ENCODE assay signal across 8 cellular contexts in genomic region chr11:134069426-134069921, GRCh38. TPM values are rescaled to one million over a fixed set of nuclear protein-coding genes. Genes with fewer than 3 reads are reported as not detected.
DNase-seq lines count a peak whose midpoint lies in the region; ATAC-seq and TF ChIP-seq lines count a peak whose summit lies in the region.

No MANE protein-coding gene starts in this region.

- H2BK5ac ChIP-seq in mesendoderm (ENCODE audit: low read length): no peak overlapping the region

- no peak for ATAC-seq in CD4-positive, alpha-beta T cell (ENCODE audit: poor library complexity)
- ATAC-seq in upper lobe of right lung (peak; percentile 57), HG03565 (IDR thresholded peaks at IDR 0.05; ENCODE audit: unreplicated experiment) (no peak), GM21786 (IDR thresholded peaks at IDR 0.05; ENCODE audit: unreplicated experiment) (no peak)

- H3K4me2 ChIP-seq in mesendoderm (ENCODE audit: low read length): peak overlapping the region; percentile 74

- no peak overlapping the region for H2AK5ac ChIP-seq in mesendoderm (ENCODE audit: low read length)

- no peak overlapping the region for H3K23ac ChIP-seq in mesendoderm (ENCODE audit: low read length)

- H3K9ac ChIP-seq in mesendoderm (ENCODE audit: low read length): peak overlapping the region; percentile 90

- H3K27me3 Mint-ChIP-seq in CD4-positive, alpha-beta T cell: no peaks in the 10 kb centered on the region

- peak overlapping the region; percentile 75 for H3K4me3 Mint-ChIP-seq in CD4-positive, alpha-beta T cell

- no peaks in the 10 kb centered on the region for H3K36me3 ChIP-seq in mesendoderm (ENCODE audit: control insufficient read depth, insufficient read depth, low read length)
- H3K36me3 ChIP-seq in upper lobe of right lung: no peaks in the 10 kb centered on the region

- peaks cover 1% of the 10 kb centered on the region for H3K79me1 ChIP-seq in mesendoderm (ENCODE audit: low read length)

- H3K18ac ChIP-seq in mesendoderm (ENCODE audit: low read length): peak overlapping the region; percentile 16

- intact Hi-C loops in CD4-positive, alpha-beta T cell (cut with DNase I, micrococcal nuclease): loop anchor here in 1 of 2 experiments (10.0 kb wide), 1 partner anchor 185 kb away; the partner anchor contains the start of genes ACAD8 and THYN1
- intact Hi-C loops in upper lobe of right lung (cut with DNase I): no loop called here

- no CpG with 5 or more reads among the region's 36 CpGs for WGBS in mesendoderm (ENCODE audit: extremely low coverage, insufficient coverage, low lambda C conversion rate)

- peaks cover 20% of the 10 kb centered on the region for H3K4me1 Mint-ChIP-seq in CD4-positive, alpha-beta T cell (ENCODE audit: low read depth)

- H3K27ac Mint-ChIP-seq in CD4-positive, alpha-beta T cell: peak overlapping the region; percentile 65

- no peak overlapping the region for H4K5ac ChIP-seq in mesendoderm (ENCODE audit: low read length)

- H2BK15ac ChIP-seq in mesendoderm (replicated peaks; ENCODE audit: low read depth): no peak overlapping the region

- no peak overlapping the region for H2BK120ac ChIP-seq in mesendoderm (ENCODE audit: low read depth, low read length)

- H3K4ac ChIP-seq in mesendoderm (ENCODE audit: low read depth, low read length): no peak overlapping the region

- H3K56ac ChIP-seq in mesendoderm (ENCODE audit: low read length): peak overlapping the region; percentile 98

- no peaks in the 10 kb centered on the region for H3K4me1 ChIP-seq in mesendoderm (ENCODE audit: control insufficient read depth, low read depth, low read length)
- H3K4me1 ChIP-seq in upper lobe of right lung: peaks cover 4% of the 10 kb centered on the region

- H3K36me3 Mint-ChIP-seq in CD4-positive, alpha-beta T cell (ENCODE audit: low read depth): no peaks in the 10 kb centered on the region

- no peak for DNase-seq in CD4-positive, alpha-beta T cell
- peak; percentile 17 for DNase-seq in NCI-H1092 (lab: John Stamatoyannopoulos, UW)
- peak; percentile 43 for DNase-seq in dermis blood vessel endothelial cell
- peak; percentile 64 for DNase-seq in mesendoderm
- no peak for DNase-seq in upper lobe of right lung
- DNase-seq in DMS153 (lab: John Stamatoyannopoulos, UW): no peak

- no peaks in the 10 kb centered on the region for H3K9me3 Mint-ChIP-seq in CD4-positive, alpha-beta T cell

- CTCF ChIA-PET in CD4-positive, alpha-beta T cell (lab: Charles Lee): interaction anchor here (0.7 to 2.1 kb wide), 3 partner anchors 19 to 122 kb away, joined by 3 to 8 read pairs (median 5); no protein-coding TSS in a partner anchor

- no peaks in the 10 kb centered on the region for H3K9me3 ChIP-seq in CD4-positive, alpha-beta T cell (ENCODE audit: control insufficient read depth, low read length)
- no peaks in the 10 kb centered on the region for H3K9me3 ChIP-seq in upper lobe of right lung

- H4K8ac ChIP-seq in mesendoderm (ENCODE audit: low read depth, low read length): no peak overlapping the region

- TF ChIP-seq CTCF in CD4-positive, alpha-beta T cell (IDR thresholded peaks at IDR 0.05): no peak
- TF ChIP-seq CTCF in upper lobe of right lung (IDR thresholded peaks at IDR 0.05): no peak

- no peaks in the 10 kb centered on the region for H3K27me3 ChIP-seq in CD4-positive, alpha-beta T cell (ENCODE audit: control insufficient read depth, insufficient read depth, low read length)
- H3K27me3 ChIP-seq in mesendoderm (ENCODE audit: insufficient read depth, low read length, poor library complexity): no peaks in the 10 kb centered on the region
- H3K27me3 ChIP-seq in upper lobe of right lung: peaks cover 12% of the 10 kb centered on the region

- H3K4me3 ChIP-seq in mesendoderm (ENCODE audit: low read length) (peak overlapping the region; percentile 96), upper lobe of right lung (peak overlapping the region; percentile 60)

- POLR2A ChIA-PET in CD4-positive, alpha-beta T cell (lab: Charles Lee): interaction anchor here (0.7 to 1.8 kb wide), 5 partner anchors 12 to 121 kb away, joined by 3 to 12 read pairs (median 6); no protein-coding TSS in a partner anchor

- peaks cover 1% of the 10 kb centered on the region for H3K79me2 ChIP-seq in mesendoderm (ENCODE audit: control insufficient read depth, insufficient read depth, low read length)

- H3K27ac ChIP-seq in CD4-positive, alpha-beta T cell (ENCODE audit: low read depth, low read length): no peak overlapping the region
- H3K27ac ChIP-seq in mesendoderm (ENCODE audit: low read depth, low read length) (no peak overlapping the region), upper lobe of right lung (peak overlapping the region; percentile 69)

RNA-seq across cellular contexts. Expression of gene JAM3, which starts 0.6 kb away (rescaled TPM):
- total RNA-seq in CD4-positive, alpha-beta T cell: 10 to 100 TPM; 13.5 to 15.3 TPM
- 14.4 and 49.5 TPM in 2 replicates for total RNA-seq in dermis blood vessel endothelial cell
- 21.5 TPM for polyA plus RNA-seq in mesendoderm (2013, experiment 1 of 2)
- polyA plus RNA-seq in mesendoderm (2013, experiment 2 of 2): 21.3 TPM
- total RNA-seq in upper lobe of right lung: 26.9 TPM

Comparison
In these comparisons a context has a peak if more than half of its experiments do, and no peak if none do; other contexts are left out.
1. DNase-seq: peak in NCI-H1092 (single experiment), dermis blood vessel endothelial cell (single experiment) and mesendoderm (single experiment); none in CD4-positive, alpha-beta T cell (0 of 10), upper lobe of right lung (single experiment) and DMS153 (single experiment).